In genomic region chr13:113726106-113726821, GRCh38 we compare ENCODE assay signal across 10 cellular contexts. TPM values are rescaled to one million over a fixed set of nuclear protein-coding genes. Genes with fewer than 3 reads are reported as not detected.
DNase-seq lines count a peak whose midpoint lies in the region; ATAC-seq and TF ChIP-seq lines count a peak whose summit lies in the region.
"Not testable (repeated sequence)": the region's sequence is repeated elsewhere in the genome, so short reads cannot be mapped to it uniquely, and the experiment has no call there.
"Had no signal": no experiment of that assay in that cellular context is flagged by ENCODE, and none has a peak within 500 bp of the region (broad histone marks: within the 10 kb centered on the region; RNA-seq: fewer than 3 reads in every experiment).

No MANE protein-coding gene starts in this region.

- H3K27ac Mint-ChIP-seq in T-helper 17 cell, result peak overlapping the region; percentile 69
- not testable (repeated sequence) for H3K27ac Mint-ChIP-seq in activated T-helper 2 cell treated with anti-CD3 and anti-CD28 coated beads, Interferon-gamma antibody, Interleukin-2, Interleukin-4, amounts not matched to agents 10 μg/mL and 5 μg/mL and 100 μg/mL, durations not matched to agents 14 hours and 24 hours and 36 hours; neural progenitor cell
- peak overlapping the region; percentile 56 for H3K27ac Mint-ChIP-seq in dendritic cell treated with granulocyte-macrophage colony-stimulating factor and Interleukin-4, amounts not matched to agents 40 ng/mL and 50 ng/mL, for 4 days

- H3K27me3 ChIP-seq in iPS-18a (ENCODE audit: control insufficient read depth, insufficient read depth, low read length); neural progenitor cell: not testable (repeated sequence)

- peak overlapping the region; percentile 40 for H3K4me3 ChIP-seq in iPS-18a (ENCODE audit: low read length)
- H3K4me3 ChIP-seq in neural progenitor cell, result peak overlapping the region; percentile 44

- H3K9ac ChIP-seq in iPS-18a (ENCODE audit: low read length); neural progenitor cell: not testable (repeated sequence)

- not testable (repeated sequence) for H3K27ac ChIP-seq in iPS-18a (ENCODE audit: low read length); neural progenitor cell

- not testable (repeated sequence) for H2AFZ ChIP-seq in neural progenitor cell (replicated peaks)

- H3K4me1 ChIP-seq in iPS-18a (ENCODE audit: control insufficient read depth, low read depth, low read length); neural progenitor cell: not testable (repeated sequence)

- DNase-seq in Ammon's horn (ENCODE audit: low spot score) (peak; percentile 49), NCI-H1092 (lab: John Stamatoyannopoulos, UW) (peak; percentile 51), T-helper 17 cell (peak in 2 of 3 donors; percentile 31 to 42), neural progenitor cell (ENCODE audit: low spot score) (peak; percentile 51)
- DNase-seq in activated T-helper 2 cell treated with anti-CD3 and anti-CD28 coated beads, Interferon-gamma antibody, Interleukin-2, Interleukin-4, amounts not matched to agents 10 μg/mL and 5 μg/mL and 100 μg/mL, durations not matched to agents 14 hours and 24 hours and 36 hours (ENCODE audit: low spot score), result peak; percentile 44
- peak; percentile 21 to 23 (median 23) for DNase-seq in stimulated activated CD4-positive, alpha-beta T cell treated with anti-CD3 and anti-CD28 coated beads, TNF-alpha, amount 100 ng/mL, for 4 hours (ENCODE audit: low read depth in 3 of 3)

- H3K9me3 Mint-ChIP-seq in activated T-helper 2 cell treated with anti-CD3 and anti-CD28 coated beads, Interferon-gamma antibody, Interleukin-2, Interleukin-4, amounts not matched to agents 10 μg/mL and 5 μg/mL and 100 μg/mL, durations not matched to agents 14 hours and 24 hours and 36 hours; dendritic cell treated with granulocyte-macrophage colony-stimulating factor and Interleukin-4, amounts not matched to agents 40 ng/mL and 50 ng/mL, for 4 days; neural progenitor cell: not testable (repeated sequence)

- H4K20me1 ChIP-seq in neural progenitor cell (ENCODE audit: low read depth), result not testable (repeated sequence)

- H3K4me3 Mint-ChIP-seq in T-helper 17 cell, result peak overlapping the region; percentile 83
- not testable (repeated sequence) for H3K4me3 Mint-ChIP-seq in activated T-helper 2 cell treated with anti-CD3 and anti-CD28 coated beads, Interferon-gamma antibody, Interleukin-2, Interleukin-4, amounts not matched to agents 10 μg/mL and 5 μg/mL and 100 μg/mL, durations not matched to agents 14 hours and 24 hours and 36 hours (ENCODE audit: low read depth)
- H3K4me3 Mint-ChIP-seq in dendritic cell treated with granulocyte-macrophage colony-stimulating factor and Interleukin-4, amounts not matched to agents 40 ng/mL and 50 ng/mL, for 4 days, result peak overlapping the region; percentile 45
- peak overlapping the region; percentile 73 for H3K4me3 Mint-ChIP-seq in neural progenitor cell

- H3F3A ChIP-seq in neural progenitor cell (ENCODE audit: low read depth), result peaks cover 24% of the 10 kb centered on the region

- intact Hi-C loops in activated T-helper 2 cell treated with anti-CD3 and anti-CD28 coated beads, Interferon-gamma antibody, Interleukin-2, Interleukin-4, amounts not matched to agents 10 μg/mL and 5 μg/mL and 100 μg/mL, durations not matched to agents 14 hours and 24 hours and 36 hours (cut with micrococcal nuclease); dendritic cell treated with granulocyte-macrophage colony-stimulating factor and Interleukin-4, amounts not matched to agents 40 ng/mL and 50 ng/mL, for 4 days (cut with micrococcal nuclease): not testable (repeated sequence)

- peak; percentile 30 for ATAC-seq in T-helper 17 cell

- not testable (repeated sequence) for TF ChIP-seq CTCF in neural progenitor cell (IDR thresholded peaks at IDR 0.05)

- H3K27me3 Mint-ChIP-seq in T-helper 17 cell; activated T-helper 2 cell treated with anti-CD3 and anti-CD28 coated beads, Interferon-gamma antibody, Interleukin-2, Interleukin-4, amounts not matched to agents 10 μg/mL and 5 μg/mL and 100 μg/mL, durations not matched to agents 14 hours and 24 hours and 36 hours (ENCODE audit: low read depth); neural progenitor cell (ENCODE audit: insufficient read depth, low read depth): not testable (repeated sequence)
- H3K27me3 Mint-ChIP-seq in dendritic cell treated with granulocyte-macrophage colony-stimulating factor and Interleukin-4, amounts not matched to agents 40 ng/mL and 50 ng/mL, for 4 days, result peaks cover 48% of the 10 kb centered on the region

- H3K4me1 Mint-ChIP-seq in T-helper 17 cell, result peaks cover 12% of the 10 kb centered on the region
- not testable (repeated sequence) for H3K4me1 Mint-ChIP-seq in activated T-helper 2 cell treated with anti-CD3 and anti-CD28 coated beads, Interferon-gamma antibody, Interleukin-2, Interleukin-4, amounts not matched to agents 10 μg/mL and 5 μg/mL and 100 μg/mL, durations not matched to agents 14 hours and 24 hours and 36 hours (ENCODE audit: low read depth); dendritic cell treated with granulocyte-macrophage colony-stimulating factor and Interleukin-4, amounts not matched to agents 40 ng/mL and 50 ng/mL, for 4 days (ENCODE audit: low read depth)
- peaks cover 11% of the 10 kb centered on the region for H3K4me1 Mint-ChIP-seq in neural progenitor cell

- not testable (repeated sequence) for H3K36me3 Mint-ChIP-seq in T-helper 17 cell (ENCODE audit: low read depth); activated T-helper 2 cell treated with anti-CD3 and anti-CD28 coated beads, Interferon-gamma antibody, Interleukin-2, Interleukin-4, amounts not matched to agents 10 μg/mL and 5 μg/mL and 100 μg/mL, durations not matched to agents 14 hours and 24 hours and 36 hours (ENCODE audit: low read depth); dendritic cell treated with granulocyte-macrophage colony-stimulating factor and Interleukin-4, amounts not matched to agents 40 ng/mL and 50 ng/mL, for 4 days (ENCODE audit: low read depth); neural progenitor cell

- not testable (repeated sequence) for H3K36me3 ChIP-seq in iPS-18a (ENCODE audit: control insufficient read depth, low read depth, low read length); neural progenitor cell

- not testable (repeated sequence) for H3K79me2 ChIP-seq in neural progenitor cell (ENCODE audit: low read depth)

- H3K4me2 ChIP-seq in neural progenitor cell, result peak overlapping the region; percentile 77

- not testable (repeated sequence) for H3K9me3 ChIP-seq in T-helper 17 cell (ENCODE audit: control insufficient read depth, low read length, poor library complexity, severe bottlenecking); iPS-18a (ENCODE audit: control insufficient read depth, low read depth, low read length); neural progenitor cell (ENCODE audit: low read depth)

RNA-seq across cellular contexts. Expression of gene TMEM255B, which starts 32.8 kb away (rescaled TPM):
- total RNA-seq in T-helper 17 cell (1 to 10 TPM in 1 of 2 donors, under 1 TPM in 1; 0.86 to 1.4 TPM), neural progenitor cell (ENCODE audit: low replicate concordance) (0.26 and 1.8 TPM in 2 replicates)
- total RNA-seq in activated T-helper 2 cell treated with anti-CD3 and anti-CD28 coated beads, Interferon-gamma antibody, Interleukin-2, Interleukin-4, amounts not matched to agents 10 μg/mL and 5 μg/mL and 100 μg/mL, durations not matched to agents 14 hours and 24 hours and 36 hours, result 2.1 and 2.2 TPM in 2 replicates

RNA-seq across cellular contexts. Expression of gene GRK1, which starts 59.2 kb away (rescaled TPM):
- total RNA-seq in T-helper 17 cell (under 1 TPM in 1 of 2 donors, not detected in 1; 0.07 TPM), neural progenitor cell (ENCODE audit: low replicate concordance) (0.40 TPM in 1 of 2 replicates, not detected in the other)
- 0.09 and 0.11 TPM in 2 replicates for total RNA-seq in activated T-helper 2 cell treated with anti-CD3 and anti-CD28 coated beads, Interferon-gamma antibody, Interleukin-2, Interleukin-4, amounts not matched to agents 10 μg/mL and 5 μg/mL and 100 μg/mL, durations not matched to agents 14 hours and 24 hours and 36 hours
- total RNA-seq: A673, PC-9 had no signal
